ENCODE assay signal across 11 cellular contexts in genomic region chr17:81578038-81578441, GRCh38. TPM values are rescaled to one million over a fixed set of nuclear protein-coding genes. Genes with fewer than 3 reads are reported as not detected.
DNase-seq lines count a peak whose midpoint lies in the region; ATAC-seq and TF ChIP-seq lines count a peak whose summit lies in the region.
"Had no signal": no experiment of that assay in that cellular context is flagged by ENCODE, and none has a peak within 500 bp of the region (broad histone marks: within the 10 kb centered on the region; RNA-seq: fewer than 3 reads in every experiment).

No MANE protein-coding gene starts in this region.

- H3K4me1 Mint-ChIP-seq in CD8-positive, alpha-beta T cell (ENCODE audit: low read depth) = no peaks in the 10 kb centered on the region

- H3K36me3 ChIP-seq in CD8-positive, alpha-beta T cell (ENCODE audit: insufficient read depth, low read length) = peaks cover 20% of the 10 kb centered on the region
- peaks cover 68% of the 10 kb centered on the region for H3K36me3 ChIP-seq in neutrophil

- ATAC-seq in CD8-positive, alpha-beta T cell = no peak
- no peak for ATAC-seq in GM19023 (IDR thresholded peaks at IDR 0.05; ENCODE audit: unreplicated experiment)

- no peaks in the 10 kb centered on the region for H3K27me3 Mint-ChIP-seq in CD8-positive, alpha-beta T cell (ENCODE audit: low read depth)

- intact Hi-C loops in CD8-positive, alpha-beta T cell (cut with DNase I, micrococcal nuclease) = no loop called here

- no peak overlapping the region for H3K4me3 Mint-ChIP-seq in CD8-positive, alpha-beta T cell

- no peaks in the 10 kb centered on the region for H3K4me1 ChIP-seq in CD8-positive, alpha-beta T cell (ENCODE audit: insufficient read depth, low read length)
- H3K4me1 ChIP-seq in neutrophil (ENCODE audit: control insufficient read depth in 1 of 2, insufficient read depth in 1 of 2, low read depth in 1 of 2, low read length in 1 of 2) = peaks cover 18 to 21% of the 10 kb centered on the region in 2 experiments

- TF ChIP-seq RAD21 in Ishikawa (IDR thresholded peaks at IDR 0.05; ENCODE audit: low read depth) = no peak

- H3K27ac ChIP-seq in CD8-positive, alpha-beta T cell (ENCODE audit: low read depth, low read length) = no peak overlapping the region
- peak overlapping the region; percentile 78 for H3K27ac ChIP-seq in neutrophil

- H3K36me3 Mint-ChIP-seq in CD8-positive, alpha-beta T cell = peaks cover 79% of the 10 kb centered on the region

- CTCF ChIA-PET in CD8-positive, alpha-beta T cell (lab: Charles Lee) = interaction anchor here (0.5 kb wide), 1 partner anchor 589 kb away, joined by 3 read pairs; no protein-coding TSS in a partner anchor

- TF ChIP-seq EP300 in Ishikawa (IDR thresholded peaks at IDR 0.05; ENCODE audit: borderline replicate concordance) = no peak

- H3K27me3 ChIP-seq in CD8-positive, alpha-beta T cell (ENCODE audit: insufficient read depth, low read length) = no peaks in the 10 kb centered on the region
- no peaks in the 10 kb centered on the region for H3K27me3 ChIP-seq in neutrophil

- no peaks in the 10 kb centered on the region for H3K9me3 Mint-ChIP-seq in CD8-positive, alpha-beta T cell

- no peak overlapping the region for H3K4me3 ChIP-seq in CD8-positive, alpha-beta T cell (ENCODE audit: low read depth, low read length)
- H3K4me3 ChIP-seq in choroid plexus epithelial cell (ENCODE audit: low read depth, low read length) (no peak overlapping the region), neutrophil (ENCODE audit: low read depth in 1 of 2, low read length in 1 of 2) (no peak overlapping the region)

- no peak for TF ChIP-seq CTCF in CD8-positive, alpha-beta T cell (IDR thresholded peaks at IDR 0.05)
- TF ChIP-seq CTCF in choroid plexus epithelial cell (conservative IDR thresholded peaks at IDR 0.05; ENCODE audit: low read depth, low read length) = no peak
- no peak for TF ChIP-seq CTCF in neutrophil (IDR thresholded peaks at IDR 0.05)

- no peak for DNase-seq in CD8-positive, alpha-beta T cell
- peak; percentile 57 for DNase-seq in choroid plexus epithelial cell (ENCODE audit: low read depth)
- DNase-seq in stimulated activated CD4-positive, alpha-beta T cell treated with anti-CD3 and anti-CD28 coated beads, Interleukin-2, amount 100 ng/mL, for 24 hours = no peak
- DNase-seq in NCI-H2171 (lab: John Stamatoyannopoulos, UW) = no peak
- DNase-seq in NCI-H2227 treated with DMSO at 0.1 percent for 48 hours (lab: John Stamatoyannopoulos, UW) = no peak
- DNase-seq: activated T-cell treated with anti-CD3 and anti-CD28 coated beads for 4 hours; central memory CD4-positive, alpha-beta T cell; NCI-H446 treated with DMSO at 0.1 percent for 48 hours had no signal

- peak overlapping the region; percentile 53 for H3K27ac Mint-ChIP-seq in CD8-positive, alpha-beta T cell

- H3K9me3 ChIP-seq in CD8-positive, alpha-beta T cell (ENCODE audit: low read length) = no peaks in the 10 kb centered on the region
- no peaks in the 10 kb centered on the region for H3K9me3 ChIP-seq in neutrophil

- POLR2A ChIA-PET in CD8-positive, alpha-beta T cell (lab: Charles Lee) = no interaction called here

TF ChIP-seq in Ishikawa, 13 proteins besides CTCF, POLR2A, EP300 and RAD21:
- TF ChIP-seq EGR1 (IDR thresholded peaks at IDR 0.05) = no peak
- TF ChIP-seq TCF12 (IDR thresholded peaks at IDR 0.05; ENCODE audit: low read depth) = 0 out of 2 replicates have a peak, but pooled peaks have one; percentile 8
- TF ChIP-seq YY1 (IDR thresholded peaks at IDR 0.05; ENCODE audit: low read depth) = no peak
- no peak for TF ChIP-seq CREB1 (IDR thresholded peaks at IDR 0.05; ENCODE audit: low read depth)
- peak; percentile 42; the same call in 1 of the 2 replicates for TF ChIP-seq TEAD4 (IDR thresholded peaks at IDR 0.05)
- no peak for TF ChIP-seq FOXM1 (IDR thresholded peaks at IDR 0.05; ENCODE audit: borderline replicate concordance, low read depth)
- no peak for TF ChIP-seq ZBTB7A (IDR thresholded peaks at IDR 0.05; ENCODE audit: low read depth)
- 0 out of 2 replicates have a peak, but pooled peaks have one; percentile 8 for TF ChIP-seq NFIC (IDR thresholded peaks at IDR 0.05)
- TF ChIP-seq REST (IDR thresholded peaks at IDR 0.05; ENCODE audit: low read depth) = no peak
- no peak for TF ChIP-seq TAF1 (IDR thresholded peaks at IDR 0.05; ENCODE audit: low read depth)
- no peak for TF ChIP-seq USF1 (IDR thresholded peaks at IDR 0.05)
- TF ChIP-seq CEBPB (IDR thresholded peaks at IDR 0.05) = peak; percentile 22; the same call in 1 of the 2 replicates
- TF ChIP-seq MAX (IDR thresholded peaks at IDR 0.05) = peak; percentile 49

RNA-seq across cellular contexts. Expression of gene FAAP100, which starts 25.9 kb away (rescaled TPM):
- total RNA-seq in CD8-positive, alpha-beta T cell = 10 to 100 TPM; 21.7 to 23.5 TPM

RNA-seq across cellular contexts. Expression of gene FSCN2, which starts 49.9 kb away (rescaled TPM):
- total RNA-seq in CD8-positive, alpha-beta T cell = under 1 TPM; 0.36 to 0.38 TPM

RNA-seq across cellular contexts. Expression of gene NPLOC4, which starts 58.9 kb away (rescaled TPM):
- total RNA-seq in CD8-positive, alpha-beta T cell = 10 to 100 TPM; 55.9 to 69.6 TPM

RNA-seq across cellular contexts. Expression of gene TSPAN10, which starts 59.0 kb away (rescaled TPM):
- total RNA-seq in CD8-positive, alpha-beta T cell = under 1 TPM; 0.17 to 0.22 TPM
